ENCODE assay signal across 24 cellular contexts in the genomic region with DNA sequence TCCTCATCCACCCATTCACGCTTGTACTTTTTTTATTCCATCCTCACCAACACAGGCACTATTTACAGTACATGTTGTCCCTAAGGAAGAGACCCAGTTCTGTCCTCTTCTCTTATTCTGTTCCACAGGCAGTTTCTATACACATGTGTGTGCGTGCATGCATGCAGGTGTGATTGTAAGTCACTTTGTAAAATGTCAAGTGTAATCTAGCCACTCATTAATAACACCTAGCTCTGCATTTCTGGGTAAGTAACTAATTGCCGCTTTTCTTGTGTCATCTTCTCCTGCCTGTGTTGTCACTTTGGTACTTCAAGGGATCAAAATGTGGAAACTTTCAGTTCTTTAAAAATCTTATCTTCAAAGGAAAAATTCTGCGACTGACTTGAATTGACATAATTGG.
"Had no signal": no experiment of that assay in that cellular context is flagged by ENCODE, and none has a peak within 500 bp of the region (broad histone marks: within the 10 kb centered on the region; RNA-seq: fewer than 3 reads in every experiment).

No MANE protein-coding gene starts in this region.

- H3K27ac ChIP-seq: neural progenitor cell, ovary, parathyroid adenoma, psoas muscle, right atrium auricular region, right lobe of liver, sigmoid colon, stomach, tibial artery, transverse colon, upper lobe of left lung, vagina had no signal

- DNase-seq: naive thymus-derived CD4-positive, alpha-beta T cell; natural killer cell; occipital lobe; ovary; posterior cingulate gyrus; psoas muscle; right lobe of liver; sigmoid colon; small intestine; stimulated activated CD4-positive, alpha-beta T cell treated with anti-CD3 and anti-CD28 coated beads, Interleukin-15, amount 100 ng/mL, for 24 hours; stimulated activated CD4-positive, alpha-beta T cell treated with anti-CD3 and anti-CD28 coated beads, Interleukin-2, amount 100 ng/mL, for 24 hours; stimulated activated CD4-positive, alpha-beta T cell treated with anti-CD3 and anti-CD28 coated beads, Interleukin-2, amount 100 ng/mL, for 48 hours; stimulated activated CD4-positive, alpha-beta T cell treated with anti-CD3 and anti-CD28 coated beads, Interleukin-4, amount 100 ng/mL, for 24 hours; stimulated activated naive B cell treated with anti-CD40 and anti-IgM and Interleukin-4, amounts not matched to agents 10 μg/mL and 1 μg/mL and 100 μg/mL, for 72 hours; stimulated activated naive CD4-positive, alpha-beta T cell treated with Interleukin-2 at 50 U/mL for 16 hours; stomach; tibial artery; transverse colon; upper lobe of left lung had no signal

- H3K4me1 ChIP-seq: parathyroid adenoma, psoas muscle, right atrium auricular region, right lobe of liver, sigmoid colon, tibial artery, upper lobe of left lung, vagina had no signal

- ATAC-seq: naive thymus-derived CD4-positive, alpha-beta T cell; natural killer cell; right lobe of liver; stimulated activated effector memory CD8-positive, alpha-beta T cell treated with anti-CD3 and anti-CD28 coated beads, Interleukin-12 subunit alpha, Interleukin-12 subunit beta, amount 100 ng/mL, for 72 hours; stimulated activated naive B cell treated with anti-CD40 and anti-IgM and Interleukin-4, amounts not matched to agents 10 μg/mL and 1 μg/mL and 100 μg/mL, for 72 hours had no signal

- H3K9me3 ChIP-seq: ovary, psoas muscle, right atrium auricular region, right lobe of liver, sigmoid colon, stomach, tibial artery, transverse colon, upper lobe of left lung, vagina had no signal

- H3K4me3 ChIP-seq: neural progenitor cell, ovary, psoas muscle, right atrium auricular region, right lobe of liver, sigmoid colon, stomach, tibial artery, transverse colon, upper lobe of left lung, vagina had no signal

- H3K27me3 ChIP-seq: neural progenitor cell, ovary, right atrium auricular region, right lobe of liver, sigmoid colon, stomach, tibial artery, transverse colon, upper lobe of left lung, vagina had no signal
